ENCODE assay signal across 1 cellular context in the genomic region with DNA sequence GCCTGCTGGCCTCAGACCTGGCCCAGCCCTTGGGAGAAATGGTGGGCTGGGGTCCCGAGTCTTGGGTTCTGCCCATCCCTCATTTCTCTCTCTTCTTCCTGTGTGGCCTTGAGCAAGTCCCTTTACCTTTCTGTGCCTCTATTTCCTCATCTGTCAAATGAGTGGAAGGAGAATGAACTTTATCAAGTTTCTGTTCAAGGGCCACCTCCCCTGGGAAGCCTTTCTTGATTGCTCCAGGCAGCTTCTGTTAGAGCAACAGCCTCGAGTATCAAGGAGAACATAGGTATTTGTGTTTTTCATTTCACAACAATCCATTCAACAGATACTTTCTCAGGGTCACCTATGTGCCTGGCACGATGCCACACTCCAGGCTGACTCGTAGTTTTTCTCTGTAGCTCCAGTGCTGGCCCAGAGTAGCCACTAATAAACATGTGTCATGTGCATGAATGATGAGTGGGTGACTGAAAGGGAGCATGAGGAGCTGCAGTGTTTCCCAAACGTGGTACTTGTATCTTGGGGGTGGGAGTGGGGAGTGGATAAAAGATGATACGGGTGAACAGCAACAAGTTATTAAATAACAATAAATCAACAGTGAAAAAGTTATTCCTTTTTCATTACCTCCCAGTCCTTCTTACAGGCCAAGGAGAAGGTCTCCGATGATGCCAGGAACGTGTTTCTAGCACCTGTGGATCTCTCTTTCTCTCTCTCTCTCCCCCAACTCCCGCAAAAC.
TF ChIP-seq lines count a peak whose summit lies in the region.

No MANE protein-coding gene starts in this region.

TF ChIP-seq in K562, 482 proteins besides CTCF, POLR2A, EP300 and RAD21:
- peak; percentile 17 for TF ChIP-seq RBM25 (IDR thresholded peaks at IDR 0.05; ENCODE audit: low read depth, low read length, severe bottlenecking)
- TF ChIP-seq ZFP36 (IDR thresholded peaks at IDR 0.05; ENCODE audit: low read depth, low read length, partially characterized antibody): peak; percentile 93
- TF ChIP-seq ZBTB1 (CRISPR knock-in tag; IDR thresholded peaks at IDR 0.05; ENCODE audit: borderline replicate concordance, low read depth): no peak
- TF ChIP-seq, protein P1, sequence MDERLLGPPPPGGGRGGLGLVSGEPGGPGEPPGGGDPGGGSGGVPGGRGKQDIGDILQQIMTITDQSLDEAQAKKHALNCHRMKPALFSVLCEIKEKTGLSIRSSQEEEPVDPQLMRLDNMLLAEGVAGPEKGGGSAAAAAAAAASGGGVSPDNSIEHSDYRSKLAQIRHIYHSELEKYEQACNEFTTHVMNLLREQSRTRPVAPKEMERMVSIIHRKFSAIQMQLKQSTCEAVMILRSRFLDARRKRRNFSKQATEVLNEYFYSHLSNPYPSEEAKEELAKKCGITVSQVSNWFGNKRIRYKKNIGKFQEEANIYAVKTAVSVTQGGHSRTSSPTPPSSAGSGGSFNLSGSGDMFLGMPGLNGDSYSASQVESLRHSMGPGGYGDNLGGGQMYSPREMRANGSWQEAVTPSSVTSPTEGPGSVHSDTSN (CRISPR knock-in tag; IDR thresholded peaks at IDR 0.05; ENCODE audit: low read depth): no peak
- TF ChIP-seq, protein P1 (tag; conservative IDR thresholded peaks at IDR 0.05; ENCODE audit: low read depth): 0 out of 2 replicates have a peak, but pooled peaks have one; percentile 12
- no peak for TF ChIP-seq ATF1 (CRISPR knock-in tag; IDR thresholded peaks at IDR 0.05)
- no peak for TF ChIP-seq ATF1 (tag; IDR thresholded peaks at IDR 0.05)
- TF ChIP-seq NFIC (IDR thresholded peaks at IDR 0.05): peak; percentile 40; the same call in 1 of the 2 replicates
